In genomic region chr20:24960861-24961260, GRCh38 we compare ENCODE assay signal across 1 cellular context.
TF ChIP-seq lines count a peak whose summit lies in the region.

No MANE protein-coding gene starts in this region.

TF ChIP-seq in GM23338, 12 proteins besides CTCF, POLR2A, EP300 and RAD21 (continued from another document):
- no peak for TF ChIP-seq REST (IDR thresholded peaks at IDR 0.05; ENCODE audit: unreplicated experiment)
